In the genomic region with DNA sequence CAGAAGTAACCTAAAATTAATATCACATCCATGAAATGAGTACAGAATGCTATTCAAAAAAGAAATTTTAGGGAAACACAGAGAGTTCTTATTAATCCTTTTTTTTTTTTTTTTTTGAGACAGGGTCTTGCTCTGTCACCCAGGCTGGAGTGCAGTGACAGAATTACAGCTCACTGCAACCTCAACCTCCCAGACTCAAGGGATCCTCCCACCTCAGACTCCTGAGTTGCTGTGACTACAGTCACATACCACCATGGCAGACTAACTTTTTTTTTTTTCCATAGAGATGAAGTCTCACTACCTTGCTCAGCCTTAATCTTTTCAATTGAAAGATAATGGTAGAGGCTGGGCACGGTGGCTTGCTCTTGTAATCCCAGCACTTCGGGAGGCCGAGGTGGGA, we compare ENCODE assay signal across 21 cellular contexts. TPM values are rescaled to one million over a fixed set of nuclear protein-coding genes. Genes with fewer than 3 reads are reported as not detected.
DNase-seq lines count a peak whose midpoint lies in the region; ATAC-seq, FAIRE-seq and TF ChIP-seq lines count a peak whose summit lies in the region.
"Had no signal": no experiment of that assay in that cellular context is flagged by ENCODE, and none has a peak within 500 bp of the region (broad histone marks: within the 10 kb centered on the region; RNA-seq: fewer than 3 reads in every experiment).

No MANE protein-coding gene starts in this region.

- H3K4me3 ChIP-seq in PC-9 (no peak overlapping the region), K562 (no peak overlapping the region), smooth muscle cell (no peak overlapping the region)
- H3K4me3 ChIP-seq: A549, GM23248 had no signal

- no peak for FAIRE-seq in K562 (lab: Jason Lieb, UNC)
- FAIRE-seq: A549, GM12891, GM18507, H1 had no signal

- H3K9ac ChIP-seq in K562 (ENCODE audit: insufficient read depth in 1 of 2, low read depth in 2 of 2, low read length in 2 of 2) (no peak overlapping the region; a peak in 1 of 4 replicates), smooth muscle cell (ENCODE audit: low read depth) (no peak overlapping the region)
- H3K9ac ChIP-seq: GM23248 had no signal

- no peak for TF ChIP-seq EP300 in K562 (IDR thresholded peaks at IDR 0.05; ENCODE audit: low read length)

- no peak overlapping the region for H3K27ac Mint-ChIP-seq in activated CD8-positive, alpha-beta T cell treated with anti-CD3 and anti-CD28 coated beads for 36 hours
- no peak overlapping the region for H3K27ac Mint-ChIP-seq in activated CD8-positive, alpha-beta T cell treated with anti-CD3 and anti-CD28 coated beads, Interleukin-2, amount 10 ng/mL, durations not matched to agents 7 days and 5 days

- 35% methylated on average over 3 of the region's 3 CpGs for WGBS in K562 (ENCODE audit: insufficient coverage, low coverage, missing lambda C conversion rate)
- WGBS in smooth muscle cell (ENCODE audit: low lambda C conversion rate): 96% methylated on average over 3 of the region's 3 CpGs

- CTCF ChIA-PET in activated CD8-positive, alpha-beta T cell treated with anti-CD3 and anti-CD28 coated beads for 36 hours (lab: Charles Lee): interaction anchor here (0.6 kb wide), 1 partner anchor 124 kb away, joined by 3 read pairs; no protein-coding TSS in a partner anchor
- CTCF ChIA-PET in activated CD8-positive, alpha-beta T cell treated with anti-CD3 and anti-CD28 coated beads, Interleukin-2, amount 10 ng/mL, durations not matched to agents 7 days and 5 days (lab: Charles Lee): no interaction called here
- CTCF ChIA-PET in PC-9 (lab: Charles Lee) (no interaction called here), K562 (lab: Yijun Ruan, JAX; ENCODE audit: low intra/inter-chr PET ratio) (no interaction called here)

- peaks cover 28% of the 10 kb centered on the region for H3K4me1 ChIP-seq in PC-9 (replicated peaks; ENCODE audit: insufficient read depth)
- no peaks in the 10 kb centered on the region for H3K4me1 ChIP-seq in K562 (replicated peaks in 1 of 2; ENCODE audit: control insufficient read depth in 2 of 2, insufficient read depth in 2 of 2, low read length in 2 of 2)
- H3K4me1 ChIP-seq in smooth muscle cell (ENCODE audit: low read depth): no peaks in the 10 kb centered on the region

- H3K4me2 ChIP-seq in PC-9 (no peak overlapping the region), K562 (ENCODE audit: insufficient read depth, low read length) (no peak overlapping the region), smooth muscle cell (no peak overlapping the region)
- H3K4me2 ChIP-seq: A549 had no signal

- in situ Hi-C loops in K562 (cut with MboI): no loop called here

- H3K9me3 ChIP-seq in PC-9 (ENCODE audit: insufficient read depth, low read depth): no peaks in the 10 kb centered on the region
- H3K9me3 ChIP-seq in K562 (replicated peaks; ENCODE audit: control insufficient read depth, insufficient read depth, low read depth, low read length): no peaks in the 10 kb centered on the region
- no peaks in the 10 kb centered on the region for H3K9me3 ChIP-seq in smooth muscle cell (replicated peaks; ENCODE audit: low read depth)
- H3K9me3 ChIP-seq: A549 had no signal

- POLR2A ChIA-PET in activated CD8-positive, alpha-beta T cell treated with anti-CD3 and anti-CD28 coated beads for 36 hours (lab: Charles Lee): interaction anchor here (0.6 kb wide), 1 partner anchor 165 kb away, joined by 5 read pairs; no protein-coding TSS in a partner anchor
- POLR2A ChIA-PET in activated CD8-positive, alpha-beta T cell treated with anti-CD3 and anti-CD28 coated beads, Interleukin-2, amount 10 ng/mL, durations not matched to agents 7 days and 5 days (lab: Charles Lee): interaction anchor here (0.6 kb wide), 1 partner anchor 162 kb away, joined by 5 read pairs; no protein-coding TSS in a partner anchor
- POLR2A ChIA-PET in PC-9 (lab: Charles Lee; ENCODE audit: unreplicated experiment): no interaction called here
- POLR2A ChIA-PET in K562 (lab: Yijun Ruan, JAX): interaction anchor here (1.8 kb wide), 1 partner anchor 16 kb away, joined by 4 read pairs; no protein-coding TSS in a partner anchor

- intact Hi-C loops in activated CD8-positive, alpha-beta T cell treated with anti-CD3 and anti-CD28 coated beads for 36 hours (cut with micrococcal nuclease): no loop called here
- intact Hi-C loops in PC-9 (cut with micrococcal nuclease; ENCODE audit: unreplicated experiment) (no loop called here), K562 (cut with micrococcal nuclease) (no loop called here)

- H3K9me2 ChIP-seq in PC-9 (ENCODE audit: insufficient read depth): no peaks in the 10 kb centered on the region

- H3K9me3 Mint-ChIP-seq in activated CD8-positive, alpha-beta T cell treated with anti-CD3 and anti-CD28 coated beads for 36 hours: no peaks in the 10 kb centered on the region
- H3K9me3 Mint-ChIP-seq in activated CD8-positive, alpha-beta T cell treated with anti-CD3 and anti-CD28 coated beads, Interleukin-2, amount 10 ng/mL, durations not matched to agents 7 days and 5 days (ENCODE audit: insufficient read depth): no peaks in the 10 kb centered on the region

- H2AFZ ChIP-seq in PC-9: no peak overlapping the region
- H2AFZ ChIP-seq in K562 (ENCODE audit: low read depth, low read length): no peak overlapping the region
- H2AFZ ChIP-seq in smooth muscle cell (ENCODE audit: low read depth): no peak overlapping the region
- H2AFZ ChIP-seq: GM23248 had no signal

- DNase-seq in activated CD8-positive, alpha-beta T cell treated with anti-CD3 and anti-CD28 coated beads for 36 hours: no peak
- no peak for DNase-seq in activated CD8-positive, alpha-beta T cell treated with anti-CD3 and anti-CD28 coated beads, Interleukin-2, amount 10 ng/mL, durations not matched to agents 7 days and 5 days
- DNase-seq in PC-9 (peak in 1 of 2 experiments; percentile 39), K562 (ENCODE audit: extremely low read depth in 1 of 4, low spot score in 3 of 4) (no peak), smooth muscle cell (lab: John Stamatoyannopoulos, UW; ENCODE audit: unreplicated experiment) (no peak)
- no peak for DNase-seq in activated effector memory CD4-positive, alpha-beta T cell treated with anti-CD3 and anti-CD28 coated beads, Interleukin-2, amount 50 U/mL, for 16 hours
- DNase-seq: 8988T; ACHN; C1 segment of cervical spinal cord; Calu3; CD4-positive, alpha-beta memory T cell; COR-L47; DMS53; DMS79 treated with DMSO at 0.1 percent for 48 hours; GF-D8; H7 had no signal

- BruUV-seq in PC-9 (replicated peaks; lab: Mats Ljungman, UMichigan) (no TSS peak), K562 (replicated peaks; lab: Mats Ljungman, UMichigan) (no TSS peak)

- H3K36me3 ChIP-seq in PC-9 (ENCODE audit: low read depth) (no peaks in the 10 kb centered on the region), K562 (ENCODE audit: control insufficient read depth, insufficient read depth, low read length) (no peaks in the 10 kb centered on the region), smooth muscle cell (ENCODE audit: low read depth) (no peaks in the 10 kb centered on the region)

- peak overlapping the region; percentile 54 for H3K27ac ChIP-seq in PC-9
- no peak overlapping the region for H3K27ac ChIP-seq in K562 (ENCODE audit: extremely low read depth, low read depth, low read length)
- H3K27ac ChIP-seq in smooth muscle cell (ENCODE audit: low read depth): no peak overlapping the region
- H3K27ac ChIP-seq: A549, GM23248 had no signal

- H4K20me1 ChIP-seq in PC-9 (ENCODE audit: insufficient read depth) (no peaks in the 10 kb centered on the region), K562 (replicated peaks; ENCODE audit: control insufficient read depth, insufficient read depth, low read length) (no peaks in the 10 kb centered on the region), smooth muscle cell (ENCODE audit: low read depth) (no peaks in the 10 kb centered on the region)

- H3F3A ChIP-seq in PC-9 (ENCODE audit: insufficient read depth, low read depth) (peaks cover 44% of the 10 kb centered on the region), smooth muscle cell (ENCODE audit: low read depth) (no peaks in the 10 kb centered on the region)

- H3K27me3 ChIP-seq in PC-9 (ENCODE audit: insufficient read depth, low read depth): no peaks in the 10 kb centered on the region
- H3K27me3 ChIP-seq in K562 (ENCODE audit: control insufficient read depth in 2 of 2, insufficient read depth in 2 of 2, low read length in 2 of 2): no peaks in the 10 kb centered on the region
- H3K27me3 ChIP-seq in smooth muscle cell (ENCODE audit: low read depth): no peaks in the 10 kb centered on the region

- no peak for TF ChIP-seq RAD21 in K562 (CRISPR knock-in tag; conservative IDR thresholded peaks at IDR 0.05 in 1 of 2, IDR thresholded peaks at IDR 0.05 in 1 of 2)

- no peak for TF ChIP-seq POLR2A in K562 (conservative IDR thresholded peaks at IDR 0.05)

- no peaks in the 10 kb centered on the region for H3K36me3 Mint-ChIP-seq in activated CD8-positive, alpha-beta T cell treated with anti-CD3 and anti-CD28 coated beads for 36 hours (ENCODE audit: low read depth)
- H3K36me3 Mint-ChIP-seq in activated CD8-positive, alpha-beta T cell treated with anti-CD3 and anti-CD28 coated beads, Interleukin-2, amount 10 ng/mL, durations not matched to agents 7 days and 5 days (ENCODE audit: low read depth): no peaks in the 10 kb centered on the region
- H3K36me3 Mint-ChIP-seq: CD4-positive, alpha-beta memory T cell had no signal

- no peak overlapping the region for H3K4me3 Mint-ChIP-seq in activated CD8-positive, alpha-beta T cell treated with anti-CD3 and anti-CD28 coated beads for 36 hours
- no peak overlapping the region for H3K4me3 Mint-ChIP-seq in activated CD8-positive, alpha-beta T cell treated with anti-CD3 and anti-CD28 coated beads, Interleukin-2, amount 10 ng/mL, durations not matched to agents 7 days and 5 days
- H3K4me3 Mint-ChIP-seq: CD4-positive, alpha-beta memory T cell had no signal

- H3K9me1 ChIP-seq in K562 (ENCODE audit: control insufficient read depth, insufficient read depth, low read length): no peaks in the 10 kb centered on the region

- H3K4me1 Mint-ChIP-seq in activated CD8-positive, alpha-beta T cell treated with anti-CD3 and anti-CD28 coated beads for 36 hours (ENCODE audit: low read depth): peaks cover 5% of the 10 kb centered on the region
- peaks cover 16% of the 10 kb centered on the region for H3K4me1 Mint-ChIP-seq in activated CD8-positive, alpha-beta T cell treated with anti-CD3 and anti-CD28 coated beads, Interleukin-2, amount 10 ng/mL, durations not matched to agents 7 days and 5 days (ENCODE audit: low read depth)

- TF ChIP-seq CTCF in activated CD8-positive, alpha-beta T cell treated with anti-CD3 and anti-CD28 coated beads for 36 hours (IDR thresholded peaks at IDR 0.05): no peak
- TF ChIP-seq CTCF in PC-9 (conservative IDR thresholded peaks at IDR 0.05): no peak
- TF ChIP-seq CTCF in K562 (IDR thresholded peaks at IDR 0.05 in 2 of 3, conservative IDR thresholded peaks at IDR 0.05 in 1 of 3; ENCODE audit: insufficient read depth in 2 of 3, low read depth in 1 of 3, low read length in 3 of 3): no peak
- no peak for TF ChIP-seq CTCF in smooth muscle cell (IDR thresholded peaks at IDR 0.05; ENCODE audit: borderline replicate concordance, insufficient read depth, poor library complexity, severe bottlenecking)

- peak; percentile 48 for ATAC-seq in activated CD8-positive, alpha-beta T cell treated with anti-CD3 and anti-CD28 coated beads for 36 hours
- no peak for ATAC-seq in activated CD8-positive, alpha-beta T cell treated with anti-CD3 and anti-CD28 coated beads, Interleukin-2, amount 10 ng/mL, durations not matched to agents 7 days and 5 days
- no peak for ATAC-seq in K562
- ATAC-seq: A549 had no signal

- no peaks in the 10 kb centered on the region for H3K27me3 Mint-ChIP-seq in activated CD8-positive, alpha-beta T cell treated with anti-CD3 and anti-CD28 coated beads for 36 hours
- H3K27me3 Mint-ChIP-seq in activated CD8-positive, alpha-beta T cell treated with anti-CD3 and anti-CD28 coated beads, Interleukin-2, amount 10 ng/mL, durations not matched to agents 7 days and 5 days (ENCODE audit: low read depth): no peaks in the 10 kb centered on the region
- H3K27me3 Mint-ChIP-seq: CD4-positive, alpha-beta memory T cell had no signal

- H3K79me2 ChIP-seq in PC-9 (ENCODE audit: low read depth) (no peaks in the 10 kb centered on the region), K562 (ENCODE audit: control insufficient read depth, insufficient read depth, low read length) (no peaks in the 10 kb centered on the region), smooth muscle cell (ENCODE audit: low read depth) (no peaks in the 10 kb centered on the region)

RNA-seq across cellular contexts. Expression of a gene that starts 6.3 kb away (rescaled TPM):
- total RNA-seq in activated CD8-positive, alpha-beta T cell treated with anti-CD3 and anti-CD28 coated beads for 36 hours: 10 to 100 TPM; 27.1 to 28.7 TPM
- total RNA-seq in activated CD8-positive, alpha-beta T cell treated with anti-CD3 and anti-CD28 coated beads, Interleukin-2, amount 10 ng/mL, durations not matched to agents 7 days and 5 days: 10 to 100 TPM; 64.9 to 66.6 TPM
- total RNA-seq in PC-9 (2021) (18.6 and 22.4 TPM in 2 replicates), K562 (2014; rRNA removed) (7.5 and 9.1 TPM in 2 replicates), K562 (2014; rRNA removed; fragmentation: Illumina TruSeq; extraction: Trizol) (9.4 and 10.0 TPM in 2 replicates), K562 (2015; rRNA removed; fragmentation: Illumina TruSeq; extraction: Trizol) (11.3 and 11.6 TPM in 2 replicates), K562 (2021) (18.5 and 19.0 TPM in 2 replicates), smooth muscle cell (11.7 and 12.2 TPM in 2 replicates)
- total RNA-seq in K562 (2011; cell fraction: chromatin; rRNA removed; ENCODE audit: low replicate concordance): 42.0 and 91.0 TPM in 2 replicates
- 25.7 and 27.0 TPM in 2 replicates for total RNA-seq in K562 (2011; cell fraction: nucleolus; rRNA removed)
- 50.7 and 99.0 TPM in 2 replicates for total RNA-seq in K562 (2011; cell fraction: nucleoplasm; rRNA removed)
- polyA plus RNA-seq in K562 (2011; rRNA removed) (14.1 and 17.2 TPM in 2 replicates), K562 (2014; fragmentation: Illumina TruSeq; extraction: Trizol) (12.7 and 13.8 TPM in 2 replicates), K562 (2014; fragmentation: Nextera tagmentation; extraction: Ambion mirVana) (1 to 10 TPM; 1.2 to 2.1 TPM), K562 (2014; rRNA removed) (9.1 and 11.7 TPM in 2 replicates), smooth muscle cell (12.5 and 17.6 TPM in 2 replicates)
- 8.3 and 11.0 TPM in 2 replicates for polyA plus RNA-seq in K562 (2011; cell fraction: cytosol; rRNA removed)
- 17.7 and 22.6 TPM in 2 replicates for polyA plus RNA-seq in K562 (2011; cell fraction: nucleus; rRNA removed)
- polyA plus RNA-seq in K562 (2012): 12.6 and 15.1 TPM in 2 replicates
- 21.2 and 24.0 TPM in 2 replicates for polyA minus RNA-seq in K562 (2011; rRNA and poly(A)+ RNA removed)
- polyA minus RNA-seq in K562 (2011; cell fraction: cytosol; rRNA and poly(A)+ RNA removed): 10.8 and 14.3 TPM in 2 replicates
- polyA minus RNA-seq in K562 (2011; cell fraction: nucleus; rRNA and poly(A)+ RNA removed): 14.9 and 20.8 TPM in 2 replicates
